ENCODE assay signal across 2 cellular contexts in the genomic region with DNA sequence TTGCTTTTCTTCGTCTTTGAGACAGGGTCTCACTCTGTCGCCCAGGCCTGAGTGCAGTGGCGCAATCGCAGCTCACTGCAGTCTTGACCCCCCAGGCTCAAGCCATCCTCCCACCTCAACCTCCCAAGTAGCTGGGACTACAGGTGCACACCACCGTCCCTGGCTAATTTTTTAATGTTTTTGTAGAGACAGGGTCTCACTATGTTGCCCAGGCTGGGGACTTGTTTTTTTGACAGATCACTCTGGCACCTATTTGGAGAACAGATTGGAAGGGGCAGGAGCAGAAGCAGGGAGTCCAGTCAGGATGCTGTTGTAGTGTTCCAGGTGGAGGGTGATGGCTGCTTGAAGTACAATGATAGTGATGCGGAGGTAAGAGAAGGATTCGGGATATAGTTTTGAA.
TF ChIP-seq lines count a peak whose summit lies in the region.

No MANE protein-coding gene starts in this region.

TF ChIP-seq in HEK293, 187 proteins besides CTCF, POLR2A, EP300 and RAD21:
- TF ChIP-seq ZNF704 (tag by site-specific recombination; IDR thresholded peaks at IDR 0.05) (no peak), ZNF121 (tag by site-specific recombination; IDR thresholded peaks at IDR 0.05) (peak; percentile 81)

TF ChIP-seq in K562, 482 proteins besides CTCF, POLR2A, EP300 and RAD21:
- TF ChIP-seq ZNF121 (CRISPR knock-in tag; conservative IDR thresholded peaks at IDR 0.05) (peak; percentile 93), ATF1 (CRISPR knock-in tag; IDR thresholded peaks at IDR 0.05) (no peak), ATF1 (tag; IDR thresholded peaks at IDR 0.05) (no peak), ZBTB7A (IDR thresholded peaks at IDR 0.05; ENCODE audit: borderline replicate concordance, control insufficient read depth, low read depth, low read length) (no peak)
